ENCODE assay signal across 25 cellular contexts in genomic region chr14:81936348-81936747, GRCh38.
DNase-seq lines count a peak whose midpoint lies in the region; ATAC-seq and TF ChIP-seq lines count a peak whose summit lies in the region.
"Had no signal": no experiment of that assay in that cellular context is flagged by ENCODE, and none has a peak within 500 bp of the region (broad histone marks: within the 10 kb centered on the region; RNA-seq: fewer than 3 reads in every experiment).

No MANE protein-coding gene starts in this region.

- H3K4me3 Mint-ChIP-seq in naive thymus-derived CD4-positive, alpha-beta T cell = no peak overlapping the region
- H3K4me3 Mint-ChIP-seq: CD14-positive monocyte; CD4-positive, alpha-beta memory T cell; CD4-positive, CD25-positive, alpha-beta regulatory T cell; CD8-positive, alpha-beta memory T cell had no signal

- H3K4me3 ChIP-seq in body of pancreas (no peak overlapping the region), neural cell (ENCODE audit: low read length) (no peak overlapping the region), MG63 (no peak overlapping the region)
- H3K4me3 ChIP-seq in naive thymus-derived CD4-positive, alpha-beta T cell (ENCODE audit: low read length) = no peak overlapping the region
- H3K4me3 ChIP-seq: BLaER1, GM12878 had no signal

- H3K9me3 Mint-ChIP-seq in naive thymus-derived CD4-positive, alpha-beta T cell = peaks cover 0 to 14% (median 3%) of the 10 kb centered on the region in 11 donors

- no peak for TF ChIP-seq RAD21 in neural cell (conservative IDR thresholded peaks at IDR 0.05)

- CTCF ChIA-PET in naive thymus-derived CD4-positive, alpha-beta T cell (lab: Charles Lee) = no interaction called here

- H3K27ac ChIP-seq in body of pancreas (no peak overlapping the region), neural cell (ENCODE audit: low read length) (peak overlapping the region; percentile 96)
- H3K27ac ChIP-seq in naive thymus-derived CD4-positive, alpha-beta T cell (ENCODE audit: low read depth, low read length) = no peak overlapping the region
- H3K27ac ChIP-seq: BLaER1 had no signal

- H3K27me3 ChIP-seq in body of pancreas = no peaks in the 10 kb centered on the region
- H3K27me3 ChIP-seq in neural cell (ENCODE audit: insufficient read depth, low read depth, low read length) = no peaks in the 10 kb centered on the region
- H3K27me3 ChIP-seq in naive thymus-derived CD4-positive, alpha-beta T cell (ENCODE audit: control insufficient read depth in 2 of 2, insufficient read depth in 2 of 2, low read length in 2 of 2) = no peaks in the 10 kb centered on the region
- H3K27me3 ChIP-seq in MG63 = no peaks in the 10 kb centered on the region
- H3K27me3 ChIP-seq: BE2C, BLaER1 had no signal

- H3K27me3 Mint-ChIP-seq in naive thymus-derived CD4-positive, alpha-beta T cell = no peaks in the 10 kb centered on the region
- H3K27me3 Mint-ChIP-seq: CD4-positive, alpha-beta memory T cell; CD4-positive, CD25-positive, alpha-beta regulatory T cell; CD8-positive, alpha-beta memory T cell had no signal

- H3K9me2 ChIP-seq in neural cell (ENCODE audit: insufficient read depth, low read length) = no peaks in the 10 kb centered on the region

- no peak overlapping the region for H3K4me2 ChIP-seq in neural cell (ENCODE audit: low read length)
- H3K4me2 ChIP-seq: BLaER1 had no signal

- POLR2A ChIA-PET in naive thymus-derived CD4-positive, alpha-beta T cell (lab: Charles Lee) = no interaction called here

- H3K79me2 ChIP-seq in neural cell (replicated peaks; ENCODE audit: insufficient read depth, low read length) = no peaks in the 10 kb centered on the region

- no peak overlapping the region for H2AFZ ChIP-seq in neural cell (ENCODE audit: low read depth, low read length)

- 10 to 14% methylated on average over 1 of the region's 1 CpG for WGBS in body of pancreas, 2 donors

- peaks cover 22% of the 10 kb centered on the region for H3F3A ChIP-seq in neural cell (ENCODE audit: insufficient read depth, low read length, poor library complexity, severe bottlenecking)

- H3K4me1 Mint-ChIP-seq in naive thymus-derived CD4-positive, alpha-beta T cell = no peaks in the 10 kb centered on the region
- H3K4me1 Mint-ChIP-seq: CD14-positive monocyte; CD4-positive, alpha-beta memory T cell; CD4-positive, CD25-positive, alpha-beta regulatory T cell; CD8-positive, alpha-beta memory T cell had no signal

- H3K36me3 ChIP-seq in body of pancreas (replicated peaks in 1 of 2; ENCODE audit: insufficient read depth in 1 of 2, low read depth in 2 of 2) = no peaks in the 10 kb centered on the region
- H3K36me3 ChIP-seq in neural cell (ENCODE audit: insufficient read depth, low read length) = no peaks in the 10 kb centered on the region
- no peaks in the 10 kb centered on the region for H3K36me3 ChIP-seq in naive thymus-derived CD4-positive, alpha-beta T cell (ENCODE audit: control insufficient read depth in 2 of 3, insufficient read depth in 3 of 3, low read length in 3 of 3)
- no peaks in the 10 kb centered on the region for H3K36me3 ChIP-seq in MG63
- H3K36me3 ChIP-seq: BE2C, BLaER1 had no signal

- TF ChIP-seq EP300 in neural cell (conservative IDR thresholded peaks at IDR 0.05; ENCODE audit: poor library complexity, severe bottlenecking) = peak; percentile 68

- peak overlapping the region; percentile 36 for H3K9ac ChIP-seq in neural cell (ENCODE audit: low read length)
- H3K9ac ChIP-seq: BLaER1 had no signal

- no peak for TF ChIP-seq CTCF in body of pancreas (IDR thresholded peaks at IDR 0.05)
- no peak for TF ChIP-seq CTCF in neural cell (IDR thresholded peaks at IDR 0.05; ENCODE audit: poor library complexity, severe bottlenecking)

- H3K4me1 ChIP-seq in body of pancreas = peaks cover 10% of the 10 kb centered on the region
- no peaks in the 10 kb centered on the region for H3K4me1 ChIP-seq in naive thymus-derived CD4-positive, alpha-beta T cell (ENCODE audit: control insufficient read depth in 2 of 2, insufficient read depth in 2 of 2, low read length in 2 of 2)
- H3K4me1 ChIP-seq: BE2C had no signal

- H3K9me3 ChIP-seq in body of pancreas (no peaks in the 10 kb centered on the region), neural cell (ENCODE audit: low read length) (peaks cover 3% of the 10 kb centered on the region), MG63 (no peaks in the 10 kb centered on the region)
- H3K9me3 ChIP-seq in naive thymus-derived CD4-positive, alpha-beta T cell (ENCODE audit: control insufficient read depth in 2 of 3, low read length in 3 of 3) = no peaks in the 10 kb centered on the region
- H3K9me3 ChIP-seq: BE2C, BLaER1 had no signal

- intact Hi-C loops in body of pancreas (cut with DNase I) = no loop called here
- intact Hi-C loops in naive thymus-derived CD4-positive, alpha-beta T cell (cut with micrococcal nuclease) = no loop called here

- H3K27ac Mint-ChIP-seq in naive thymus-derived CD4-positive, alpha-beta T cell = no peak overlapping the region
- H3K27ac Mint-ChIP-seq: CD14-positive monocyte; CD4-positive, alpha-beta memory T cell; CD4-positive, CD25-positive, alpha-beta regulatory T cell; CD8-positive, alpha-beta memory T cell had no signal

- peaks cover 0 to 3% (median 0%) of the 10 kb centered on the region in 5 donors for H3K36me3 Mint-ChIP-seq in naive thymus-derived CD4-positive, alpha-beta T cell
- H3K36me3 Mint-ChIP-seq: CD14-positive monocyte; CD4-positive, alpha-beta memory T cell; CD4-positive, CD25-positive, alpha-beta regulatory T cell; CD8-positive, alpha-beta memory T cell had no signal

- H4K20me1 ChIP-seq in neural cell (ENCODE audit: insufficient read depth) = no peaks in the 10 kb centered on the region
- H4K20me1 ChIP-seq: BLaER1 had no signal

- no peak for TF ChIP-seq POLR2A in body of pancreas (IDR thresholded peaks at IDR 0.05)

- ATAC-seq in body of pancreas = peak; percentile 33
- ATAC-seq in naive thymus-derived CD4-positive, alpha-beta T cell = no peak
- ATAC-seq in HG03045 (IDR thresholded peaks at IDR 0.05; ENCODE audit: unreplicated experiment) = no peak
- ATAC-seq: GM12878 had no signal

- DNase-seq in DMS79 (lab: John Stamatoyannopoulos, UW) = peak; percentile 36
- DNase-seq in DMS79 treated with DMSO at 0.1 percent for 48 hours (lab: John Stamatoyannopoulos, UW) = peak; percentile 50
- peak in 1 of 4 donors; percentile 2 for DNase-seq in body of pancreas
- DNase-seq in cerebellar cortex (ENCODE audit: low spot score) = no peak
- DNase-seq in naive thymus-derived CD4-positive, alpha-beta T cell = no peak
- no peak for DNase-seq in MG63
- DNase-seq: 8988T; ACHN; BE2C; C1 segment of cervical spinal cord; CD4-positive, alpha-beta memory T cell; CD4-positive, CD25-positive, alpha-beta regulatory T cell; CD8-positive, alpha-beta memory T cell; COR-L47; DMS 273 treated with DMSO at 0.1 percent for 48 hours; DMS153; DMS53; DND-41; EL; GDM1 had no signal

TF ChIP-seq in neural cell, 6 proteins besides CTCF, POLR2A, EP300 and RAD21:
- TF ChIP-seq TAF1 (IDR thresholded peaks at IDR 0.05; ENCODE audit: low read depth) (no peak), SMC3 (conservative IDR thresholded peaks at IDR 0.05; ENCODE audit: poor library complexity) (no peak), REST (IDR thresholded peaks at IDR 0.05; ENCODE audit: borderline replicate concordance) (peak; percentile 92), EZH2 (IDR thresholded peaks at IDR 0.05; ENCODE audit: borderline replicate concordance, insufficient read depth, low read length, poor library complexity, severe bottlenecking) (no peak), MXI1 (conservative IDR thresholded peaks at IDR 0.05; ENCODE audit: poor library complexity, severe bottlenecking) (no peak), POLR2AphosphoS5 (IDR thresholded peaks at IDR 0.05) (peak; percentile 75)

Comparison
In these comparisons a context has a peak if more than half of its experiments do, and no peak if none do; other contexts are left out.
1. DNase-seq: peak in DMS79 (single experiment) and DMS79 treated with DMSO at 0.1 percent for 48 hours (single experiment); none in cerebellar cortex (single experiment), naive thymus-derived CD4-positive, alpha-beta T cell (0 of 9) and MG63 (single experiment).